Comparison of ENCODE assay signal across 27 cellular contexts in genomic region chr1:34127006-34128000, GRCh38. TPM values are rescaled to one million over a fixed set of nuclear protein-coding genes. Genes with fewer than 3 reads are reported as not detected.
"Had no signal": no experiment of that assay in that cellular context is flagged by ENCODE, and none has a peak within 500 bp of the region (broad histone marks: within the 10 kb centered on the region; RNA-seq: fewer than 3 reads in every experiment).

No MANE protein-coding gene starts in this region.

- DNase-seq: erythroblast; foreskin melanocyte; mammary epithelial cell; mucosa of descending colon; natural killer cell; occipital lobe; psoas muscle; retina; spleen; stimulated activated CD4-positive, alpha-beta T cell treated with anti-CD3 and anti-CD28 coated beads, Interleukin-15, amount 100 ng/mL, for 24 hours; stimulated activated CD4-positive, alpha-beta T cell treated with anti-CD3 and anti-CD28 coated beads, Interleukin-1b, Interleukin-23, amount 100 ng/mL, for 48 hours; stimulated activated CD4-positive, alpha-beta T cell treated with anti-CD3 and anti-CD28 coated beads, Interleukin-4, amount 100 ng/mL, for 24 hours; stomach; substantia nigra; transverse colon had no signal

- H3K27ac ChIP-seq: hepatocyte, neural progenitor cell, parathyroid adenoma, psoas muscle, spleen, stomach, thoracic aorta, transverse colon had no signal

- H3K27me3 ChIP-seq: hepatocyte, neural progenitor cell, transverse colon had no signal

- H3K4me1 ChIP-seq: neural progenitor cell, parathyroid adenoma, psoas muscle, spleen, stomach, transverse colon had no signal

- H3K4me1 Mint-ChIP-seq: natural killer cell; neural progenitor cell; stimulated activated memory B cell treated with anti-CD40 and anti-IgM and Interleukin-4, amounts not matched to agents 10 μg/mL and 1 μg/mL and 100 μg/mL, for 72 hours had no signal

- H3K36me3 ChIP-seq: neural progenitor cell, spleen, stomach, thoracic aorta, transverse colon had no signal

- H3K9me3 Mint-ChIP-seq: dendritic cell treated with granulocyte-macrophage colony-stimulating factor and Interleukin-4, amounts not matched to agents 40 ng/mL and 50 ng/mL, for 4 days; natural killer cell; neural progenitor cell; stimulated activated memory B cell treated with anti-CD40 and anti-IgM and Interleukin-4, amounts not matched to agents 10 μg/mL and 1 μg/mL and 100 μg/mL, for 72 hours had no signal

- ATAC-seq: mucosa of descending colon; natural killer cell; psoas muscle; sciatic nerve; stimulated activated memory B cell treated with anti-CD40 and anti-IgM and Interleukin-4, amounts not matched to agents 10 μg/mL and 1 μg/mL and 100 μg/mL, for 72 hours had no signal

- H3K4me2 ChIP-seq: hepatocyte, neural progenitor cell had no signal

- H3K27ac Mint-ChIP-seq: dendritic cell treated with granulocyte-macrophage colony-stimulating factor and Interleukin-4, amounts not matched to agents 40 ng/mL and 50 ng/mL, for 4 days; natural killer cell; neural progenitor cell; stimulated activated memory B cell treated with anti-CD40 and anti-IgM and Interleukin-4, amounts not matched to agents 10 μg/mL and 1 μg/mL and 100 μg/mL, for 72 hours had no signal

- H3K9me3 ChIP-seq: mucosa of descending colon, psoas muscle, spleen, stomach, thoracic aorta, transverse colon had no signal

- H3K9ac ChIP-seq: neural progenitor cell, parathyroid adenoma had no signal

- H3K4me3 ChIP-seq: hepatocyte, mucosa of descending colon, neural progenitor cell, psoas muscle, spleen, stomach, thoracic aorta, transverse colon had no signal

- H3K4me3 Mint-ChIP-seq: dendritic cell treated with granulocyte-macrophage colony-stimulating factor and Interleukin-4, amounts not matched to agents 40 ng/mL and 50 ng/mL, for 4 days; natural killer cell; neural progenitor cell; stimulated activated memory B cell treated with anti-CD40 and anti-IgM and Interleukin-4, amounts not matched to agents 10 μg/mL and 1 μg/mL and 100 μg/mL, for 72 hours had no signal

- H3K36me3 Mint-ChIP-seq: natural killer cell; neural progenitor cell; stimulated activated memory B cell treated with anti-CD40 and anti-IgM and Interleukin-4, amounts not matched to agents 10 μg/mL and 1 μg/mL and 100 μg/mL, for 72 hours had no signal

RNA-seq across cellular contexts. Expression of gene CSMD2, which starts 37.7 kb away (rescaled TPM):
- total RNA-seq: endothelial cell of umbilical vein, natural killer cell had no signal
- polyA plus RNA-seq: liver had no signal

RNA-seq across cellular contexts. Expression of gene C1orf94, which starts 49.4 kb away (rescaled TPM):
- total RNA-seq: endothelial cell of umbilical vein, hepatocyte, kidney epithelial cell, liver, mammary epithelial cell, mucosa of descending colon, natural killer cell, psoas muscle, sciatic nerve, skeletal muscle tissue, spleen, stomach, thoracic aorta, transverse colon, ureter had no signal
- polyA plus RNA-seq: endothelial cell of umbilical vein, hepatocyte, liver, mammary epithelial cell, spleen, stomach had no signal
